In the genomic region with DNA sequence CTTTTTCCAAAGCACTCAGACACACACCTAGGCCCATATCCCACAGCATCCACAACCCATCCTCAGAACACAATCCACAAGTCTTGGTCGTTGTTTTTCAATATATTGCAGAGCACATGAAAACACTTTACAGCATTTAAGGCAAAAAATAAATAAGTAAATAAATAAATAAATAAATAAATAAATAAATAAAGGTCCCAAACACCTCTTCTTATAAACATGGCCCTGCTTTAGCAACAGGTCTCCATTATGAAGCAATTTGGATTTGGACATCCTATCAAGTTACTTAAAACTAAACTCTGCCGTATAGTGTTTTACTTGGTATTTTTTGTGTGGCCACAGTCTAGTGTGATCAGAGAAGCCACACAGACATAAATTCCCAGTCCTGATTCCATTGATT, we compare ENCODE assay signal across 39 cellular contexts.
"Had no signal": no experiment of that assay in that cellular context is flagged by ENCODE, and none has a peak within 500 bp of the region (broad histone marks: within the 10 kb centered on the region; RNA-seq: fewer than 3 reads in every experiment).

No MANE protein-coding gene starts in this region.

- H3K4me3 ChIP-seq: adrenal gland, ascending aorta, body of pancreas, breast epithelium, cardiac muscle cell had no signal

- ATAC-seq: activated naive CD4-positive, alpha-beta T cell treated with anti-CD3 and anti-CD28 coated beads, Interleukin-2, amount 50 U/mL, for 72 hours; activated T-cell treated with anti-CD3 and anti-CD28 coated beads, Interleukin-2, amount 50 U/mL, for 4 hours; activated T-cell treated with anti-CD3 and anti-CD28 coated beads, Interleukin-2, amount 50 U/mL, for 72 hours; activated T-helper 17 cell treated with anti-CD3 and anti-CD28 coated beads, Interleukin-2, amount 50 U/mL, for 72 hours; body of pancreas had no signal

- DNase-seq: activated effector memory CD4-positive, alpha-beta T cell treated with anti-CD3 and anti-CD28 coated beads, Interleukin-2, amount 50 U/mL, for 16 hours; activated effector memory CD4-positive, alpha-beta T cell treated with Interleukin-2 at 50 U/mL for 16 hours; activated gamma-delta T cell; activated naive CD4-positive, alpha-beta T cell; activated naive CD4-positive, alpha-beta T cell treated with anti-CD3 and anti-CD28 coated beads for 36 hours; activated naive CD4-positive, alpha-beta T cell treated with anti-CD3 and anti-CD28 coated beads, Interleukin-2, amount 10 ng/mL, durations not matched to agents 7 days and 5 days; activated naive CD4-positive, alpha-beta T cell treated with anti-CD3 and anti-CD28 coated beads, Interleukin-2, amount 50 U/mL, for 16 hours; activated naive CD4-positive, alpha-beta T cell treated with Interleukin-2 at 50 U/mL for 16 hours; activated naive CD8-positive, alpha-beta T cell treated with anti-CD3 and anti-CD28 coated beads for 36 hours; activated naive CD8-positive, alpha-beta T cell treated with anti-CD3 and anti-CD28 coated beads, Interleukin-2, amount 10 ng/mL, durations not matched to agents 7 days and 5 days; activated T-cell treated with anti-CD3 and anti-CD28 coated beads for 4 hours; activated T-cell treated with anti-CD3 and anti-CD28 coated beads, Interleukin-2, amount 50 U/mL, for 1 hour; activated T-cell treated with anti-CD3 and anti-CD28 coated beads, Interleukin-2, amount 50 U/mL, for 24 hours; activated T-cell treated with anti-CD3 and anti-CD28 coated beads, Interleukin-2, amount 50 U/mL, for 4 hours; activated T-cell treated with anti-CD3 and anti-CD28 coated beads, Interleukin-2, amount 50 U/mL, for 48 hours; activated T-cell treated with anti-CD3 and anti-CD28 coated beads, Interleukin-2, amount 50 U/mL, for 72 hours; adrenal gland; amniotic stem cell; amygdala; anterior cingulate cortex; aorta; body of pancreas; brain microvascular endothelial cell; caudate nucleus; central memory CD4-positive, alpha-beta T cell; cerebellar nuclear complex had no signal

- H3K9me3 Mint-ChIP-seq: activated naive CD4-positive, alpha-beta T cell treated with anti-CD3 and anti-CD28 coated beads for 36 hours; activated naive CD4-positive, alpha-beta T cell treated with anti-CD3 and anti-CD28 coated beads, Interleukin-2, amount 10 ng/mL, durations not matched to agents 7 days and 5 days; activated naive CD4-positive, alpha-beta T cell treated with anti-CD3 and anti-CD28 coated beads, Interleukin-2, amount 50 U/mL, for 24 hours; activated naive CD4-positive, alpha-beta T cell treated with anti-CD3 and anti-CD28 coated beads, Interleukin-2, amount 50 U/mL, for 72 hours; activated naive CD8-positive, alpha-beta T cell treated with anti-CD3 and anti-CD28 coated beads for 36 hours; activated naive CD8-positive, alpha-beta T cell treated with anti-CD3 and anti-CD28 coated beads, Interleukin-2, amount 10 ng/mL, durations not matched to agents 7 days and 5 days; activated T-cell treated with anti-CD3 and anti-CD28 coated beads, Interleukin-2, amount 50 U/mL, for 24 hours; activated T-cell treated with anti-CD3 and anti-CD28 coated beads, Interleukin-2, amount 50 U/mL, for 4 hours; activated T-cell treated with anti-CD3 and anti-CD28 coated beads, Interleukin-2, amount 50 U/mL, for 72 hours; activated T-helper 1 cell treated with anti-CD3 and anti-CD28 coated beads, Interleukin-12 subunit alpha, Interleukin-12 subunit beta, Interleukin-2, Interleukin-4 antibody, amounts not matched to agents 30 ng/mL and 10 ng/mL and 1 ng/mL, durations not matched to agents 14 hours and 24 hours and 36 hours; activated T-helper 17 cell treated with anti-CD3 and anti-CD28 coated beads, Interleukin-2, amount 50 U/mL, for 72 hours; activated T-helper 2 cell treated with anti-CD3 and anti-CD28 coated beads, Interferon-gamma antibody, Interleukin-2, Interleukin-4, amounts not matched to agents 10 μg/mL and 5 μg/mL and 100 μg/mL, durations not matched to agents 14 hours and 24 hours and 36 hours; brain; central memory CD8-positive, alpha-beta T cell had no signal

- H3K36me3 Mint-ChIP-seq: activated naive CD4-positive, alpha-beta T cell treated with anti-CD3 and anti-CD28 coated beads, Interleukin-2, amount 10 ng/mL, durations not matched to agents 7 days and 5 days; activated naive CD4-positive, alpha-beta T cell treated with anti-CD3 and anti-CD28 coated beads, Interleukin-2, amount 50 U/mL, for 72 hours; activated naive CD8-positive, alpha-beta T cell treated with anti-CD3 and anti-CD28 coated beads for 36 hours; activated naive CD8-positive, alpha-beta T cell treated with anti-CD3 and anti-CD28 coated beads, Interleukin-2, amount 10 ng/mL, durations not matched to agents 7 days and 5 days; brain had no signal

- H3K36me3 ChIP-seq: adrenal gland, ascending aorta, brain microvascular endothelial cell, breast epithelium, cardiac muscle cell had no signal

- H3K27me3 ChIP-seq: adrenal gland, ascending aorta, body of pancreas, brain microvascular endothelial cell, breast epithelium, cardiac muscle cell had no signal

- H3K9me3 ChIP-seq: adrenal gland, ascending aorta, body of pancreas, breast epithelium had no signal

- H3K27ac Mint-ChIP-seq: activated naive CD4-positive, alpha-beta T cell treated with anti-CD3 and anti-CD28 coated beads for 36 hours; activated naive CD4-positive, alpha-beta T cell treated with anti-CD3 and anti-CD28 coated beads, Interleukin-2, amount 10 ng/mL, durations not matched to agents 7 days and 5 days; activated naive CD4-positive, alpha-beta T cell treated with anti-CD3 and anti-CD28 coated beads, Interleukin-2, amount 50 U/mL, for 24 hours; activated naive CD8-positive, alpha-beta T cell; activated naive CD8-positive, alpha-beta T cell treated with anti-CD3 and anti-CD28 coated beads for 36 hours; activated naive CD8-positive, alpha-beta T cell treated with anti-CD3 and anti-CD28 coated beads, Interleukin-2, amount 10 ng/mL, durations not matched to agents 7 days and 5 days; activated T-cell treated with anti-CD3 and anti-CD28 coated beads, Interleukin-2, amount 50 U/mL, for 24 hours; activated T-cell treated with anti-CD3 and anti-CD28 coated beads, Interleukin-2, amount 50 U/mL, for 72 hours; activated T-helper 1 cell treated with anti-CD3 and anti-CD28 coated beads, Interleukin-12 subunit alpha, Interleukin-12 subunit beta, Interleukin-2, Interleukin-4 antibody, amounts not matched to agents 30 ng/mL and 10 ng/mL and 1 ng/mL, durations not matched to agents 14 hours and 24 hours and 36 hours; activated T-helper 17 cell treated with anti-CD3 and anti-CD28 coated beads, Interleukin-2, amount 50 U/mL, for 72 hours; activated T-helper 2 cell treated with anti-CD3 and anti-CD28 coated beads, Interferon-gamma antibody, Interleukin-2, Interleukin-4, amounts not matched to agents 10 μg/mL and 5 μg/mL and 100 μg/mL, durations not matched to agents 14 hours and 24 hours and 36 hours; brain had no signal

- H3K27ac ChIP-seq: adrenal gland, ascending aorta, body of pancreas, brain microvascular endothelial cell, breast epithelium, cardiac muscle cell had no signal

- H3K4me1 ChIP-seq: adrenal gland, ascending aorta, body of pancreas, breast epithelium had no signal

- H3K27me3 Mint-ChIP-seq: activated naive CD4-positive, alpha-beta T cell treated with anti-CD3 and anti-CD28 coated beads, Interleukin-2, amount 10 ng/mL, durations not matched to agents 7 days and 5 days; activated naive CD4-positive, alpha-beta T cell treated with anti-CD3 and anti-CD28 coated beads, Interleukin-2, amount 50 U/mL, for 24 hours; activated naive CD8-positive, alpha-beta T cell; activated naive CD8-positive, alpha-beta T cell treated with anti-CD3 and anti-CD28 coated beads for 36 hours; activated naive CD8-positive, alpha-beta T cell treated with anti-CD3 and anti-CD28 coated beads, Interleukin-2, amount 10 ng/mL, durations not matched to agents 7 days and 5 days; activated T-cell treated with anti-CD3 and anti-CD28 coated beads, Interleukin-2, amount 50 U/mL, for 24 hours; activated T-helper 17 cell treated with anti-CD3 and anti-CD28 coated beads, Interleukin-2, amount 50 U/mL, for 72 hours; central memory CD8-positive, alpha-beta T cell had no signal

- H3K4me1 Mint-ChIP-seq: activated naive CD4-positive, alpha-beta T cell treated with anti-CD3 and anti-CD28 coated beads, Interleukin-2, amount 10 ng/mL, durations not matched to agents 7 days and 5 days; activated naive CD4-positive, alpha-beta T cell treated with anti-CD3 and anti-CD28 coated beads, Interleukin-2, amount 50 U/mL, for 24 hours; activated naive CD8-positive, alpha-beta T cell treated with anti-CD3 and anti-CD28 coated beads for 36 hours; activated naive CD8-positive, alpha-beta T cell treated with anti-CD3 and anti-CD28 coated beads, Interleukin-2, amount 10 ng/mL, durations not matched to agents 7 days and 5 days; activated T-helper 17 cell treated with anti-CD3 and anti-CD28 coated beads, Interleukin-2, amount 50 U/mL, for 72 hours; brain; central memory CD8-positive, alpha-beta T cell had no signal

- H3K4me3 Mint-ChIP-seq: activated naive CD4-positive, alpha-beta T cell treated with anti-CD3 and anti-CD28 coated beads for 36 hours; activated naive CD4-positive, alpha-beta T cell treated with anti-CD3 and anti-CD28 coated beads, Interleukin-2, amount 10 ng/mL, durations not matched to agents 7 days and 5 days; activated naive CD4-positive, alpha-beta T cell treated with anti-CD3 and anti-CD28 coated beads, Interleukin-2, amount 50 U/mL, for 24 hours; activated naive CD8-positive, alpha-beta T cell; activated naive CD8-positive, alpha-beta T cell treated with anti-CD3 and anti-CD28 coated beads for 36 hours; activated naive CD8-positive, alpha-beta T cell treated with anti-CD3 and anti-CD28 coated beads, Interleukin-2, amount 10 ng/mL, durations not matched to agents 7 days and 5 days; activated T-cell treated with anti-CD3 and anti-CD28 coated beads, Interleukin-2, amount 50 U/mL, for 24 hours; activated T-cell treated with anti-CD3 and anti-CD28 coated beads, Interleukin-2, amount 50 U/mL, for 4 hours; activated T-cell treated with anti-CD3 and anti-CD28 coated beads, Interleukin-2, amount 50 U/mL, for 72 hours; activated T-helper 1 cell treated with anti-CD3 and anti-CD28 coated beads, Interleukin-12 subunit alpha, Interleukin-12 subunit beta, Interleukin-2, Interleukin-4 antibody, amounts not matched to agents 30 ng/mL and 10 ng/mL and 1 ng/mL, durations not matched to agents 14 hours and 24 hours and 36 hours; activated T-helper 17 cell treated with anti-CD3 and anti-CD28 coated beads, Interleukin-2, amount 50 U/mL, for 72 hours; brain; central memory CD8-positive, alpha-beta T cell had no signal

- FAIRE-seq: astrocyte, bronchial epithelial cell had no signal
